ENCODE assay signal across 1 cellular context in genomic region chr17:39210093-39210434, GRCh38.
TF ChIP-seq lines count a peak whose summit lies in the region.

No MANE protein-coding gene starts in this region.

TF ChIP-seq in H1, 55 proteins besides CTCF, POLR2A, EP300 and RAD21:
- 0 out of 4 replicates have a peak, but pooled peaks of 1 of the 2 experiments have one; percentile 6 for TF ChIP-seq SIN3A (conservative IDR thresholded peaks at IDR 0.05 in 1 of 2, IDR thresholded peaks at IDR 0.05 in 1 of 2; ENCODE audit: low read depth in 1 of 2, low read length in 2 of 2)
- peak; percentile 78 for TF ChIP-seq MAX (IDR thresholded peaks at IDR 0.05)
- TF ChIP-seq E2F6 (IDR thresholded peaks at IDR 0.05): peak; percentile 74
- TF ChIP-seq CREB1 (IDR thresholded peaks at IDR 0.05): 0 out of 2 replicates have a peak, but pooled peaks have one; percentile 4
- no peak for TF ChIP-seq KDM1A (IDR thresholded peaks at IDR 0.05; ENCODE audit: borderline replicate concordance, low read length)
TF ChIP-seq in H1: peak in this region for 4.
